Comparison of ENCODE assay signal across 8 cellular contexts in genomic region chr3:32045091-32045964, GRCh38.
A peak's percentile ranks its signal among the peaks of the same experiment; 100 is the strongest.
DNase-seq lines count a peak whose midpoint lies in the region; ATAC-seq and TF ChIP-seq lines count a peak whose summit lies in the region.

No MANE protein-coding gene starts in this region.

- no peak for ATAC-seq in GM19452 (IDR thresholded peaks at IDR 0.05; ENCODE audit: unreplicated experiment)

- intact Hi-C loops in posterior vena cava (cut with DNase I), result no loop called here

- TF ChIP-seq CTCF in GM20000 (IDR thresholded peaks at IDR 0.05; ENCODE audit: extremely low read depth, missing control alignments), result no peak

- DNase-seq in DMS153 treated with DMSO at 0.1 percent for 48 hours (lab: John Stamatoyannopoulos, UW; ENCODE audit: unreplicated experiment) (peak; percentile 40), NCI-H510A (lab: John Stamatoyannopoulos, UW) (peak; percentile 32), epidermal melanocyte (ENCODE audit: insufficient read length, low spot score) (peak; percentile 47), occipital lobe (lab: John Stamatoyannopoulos, UW) (peak; percentile 13), GM20000 (ENCODE audit: low spot score) (no peak), posterior vena cava (ENCODE audit: low spot score) (no peak)
- no peak for DNase-seq in stimulated activated CD4-positive, alpha-beta T cell treated with anti-CD3 and anti-CD28 coated beads, Interleukin-2, amount 100 ng/mL, for 48 hours

Comparison
In these comparisons a context has a peak if more than half of its experiments do, and no peak if none do; other contexts are left out.
1. DNase-seq: peak in DMS153 treated with DMSO at 0.1 percent for 48 hours (single experiment), NCI-H510A (single experiment), epidermal melanocyte (single experiment) and occipital lobe (single experiment); none in stimulated activated CD4-positive, alpha-beta T cell treated with anti-CD3 and anti-CD28 coated beads, Interleukin-2, amount 100 ng/mL, for 48 hours (0 of 2), GM20000 (single experiment) and posterior vena cava (single experiment).